Comparison of ENCODE assay signal across 8 cellular contexts in the genomic region with DNA sequence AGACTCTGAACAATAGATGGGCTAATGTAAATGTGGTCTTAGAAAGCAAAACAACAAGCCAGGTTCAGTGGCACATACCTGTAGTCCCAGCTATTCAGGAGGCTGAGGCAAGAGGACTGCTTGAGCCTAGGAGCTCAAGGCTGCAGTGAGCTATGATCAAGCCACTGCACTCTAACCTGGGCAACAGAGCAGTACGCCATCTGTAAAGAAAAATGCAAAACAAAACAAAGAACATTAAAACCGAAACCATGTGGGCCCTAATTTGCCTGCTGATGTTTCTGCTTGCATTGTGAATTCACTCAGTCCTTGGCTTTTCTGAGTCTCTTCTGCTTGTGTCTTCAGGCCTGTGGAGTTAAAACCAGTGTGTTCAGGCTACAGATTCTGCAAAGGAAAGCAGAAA. TPM values are rescaled to one million over a fixed set of nuclear protein-coding genes. Genes with fewer than 3 reads are reported as not detected.
A peak's percentile ranks its signal among the peaks of the same experiment; 100 is the strongest.
DNase-seq lines count a peak whose midpoint lies in the region; ATAC-seq and TF ChIP-seq lines count a peak whose summit lies in the region.

No MANE protein-coding gene starts in this region.

- H3K4me1 Mint-ChIP-seq in activated T-helper 2 cell treated with anti-CD3 and anti-CD28 coated beads, Interferon-gamma antibody, Interleukin-2, Interleukin-4, amounts not matched to agents 10 μg/mL and 5 μg/mL and 100 μg/mL, durations not matched to agents 14 hours and 24 hours and 36 hours (ENCODE audit: low read depth), result peaks cover 44% of the 10 kb centered on the region

- in situ Hi-C loops in GM13977 (cut with MboI; ENCODE audit: low pct_unique_long_range_greater_than_20kb, low sequenced_read_pairs, unreplicated experiment), result no loop called here

- H3K36me3 Mint-ChIP-seq in activated T-helper 2 cell treated with anti-CD3 and anti-CD28 coated beads, Interferon-gamma antibody, Interleukin-2, Interleukin-4, amounts not matched to agents 10 μg/mL and 5 μg/mL and 100 μg/mL, durations not matched to agents 14 hours and 24 hours and 36 hours (ENCODE audit: low read depth), result peaks cover 4% of the 10 kb centered on the region

- peak; percentile 68 for DNase-seq in GM13977 (ENCODE audit: low spot score)
- no peak for DNase-seq in activated T-helper 2 cell treated with anti-CD3 and anti-CD28 coated beads, Interferon-gamma antibody, Interleukin-2, Interleukin-4, amounts not matched to agents 10 μg/mL and 5 μg/mL and 100 μg/mL, durations not matched to agents 14 hours and 24 hours and 36 hours (ENCODE audit: low spot score)
- no peak for DNase-seq in nucleus accumbens (lab: John Stamatoyannopoulos, UW)
- DNase-seq in stimulated activated CD8-positive, alpha-beta memory T cell treated with anti-CD3 and anti-CD28 coated beads, Interleukin-4, amount 100 ng/mL, for 48 hours, result no peak
- DNase-seq in kidney tubule cell (ENCODE audit: low spot score), result no peak
- DNase-seq in cerebellum (ENCODE audit: low spot score), result no peak

- peak; percentile 83 for ATAC-seq in GM19395 (IDR thresholded peaks at IDR 0.05; ENCODE audit: unreplicated experiment)
- ATAC-seq in HG03095 (IDR thresholded peaks at IDR 0.05; ENCODE audit: unreplicated experiment), result peak; percentile 81

- peak overlapping the region; percentile 76 for H3K27ac Mint-ChIP-seq in activated T-helper 2 cell treated with anti-CD3 and anti-CD28 coated beads, Interferon-gamma antibody, Interleukin-2, Interleukin-4, amounts not matched to agents 10 μg/mL and 5 μg/mL and 100 μg/mL, durations not matched to agents 14 hours and 24 hours and 36 hours

- intact Hi-C loops in activated T-helper 2 cell treated with anti-CD3 and anti-CD28 coated beads, Interferon-gamma antibody, Interleukin-2, Interleukin-4, amounts not matched to agents 10 μg/mL and 5 μg/mL and 100 μg/mL, durations not matched to agents 14 hours and 24 hours and 36 hours (cut with micrococcal nuclease), result loop anchor here (1.0 to 2.0 kb wide), 3 partner anchors 14 to 25 kb away; no protein-coding TSS in a partner anchor

- H3K4me3 Mint-ChIP-seq in activated T-helper 2 cell treated with anti-CD3 and anti-CD28 coated beads, Interferon-gamma antibody, Interleukin-2, Interleukin-4, amounts not matched to agents 10 μg/mL and 5 μg/mL and 100 μg/mL, durations not matched to agents 14 hours and 24 hours and 36 hours (ENCODE audit: low read depth), result no peak overlapping the region

- no peaks in the 10 kb centered on the region for H3K9me3 Mint-ChIP-seq in activated T-helper 2 cell treated with anti-CD3 and anti-CD28 coated beads, Interferon-gamma antibody, Interleukin-2, Interleukin-4, amounts not matched to agents 10 μg/mL and 5 μg/mL and 100 μg/mL, durations not matched to agents 14 hours and 24 hours and 36 hours

- no peak for TF ChIP-seq CTCF in GM13977 (IDR thresholded peaks at IDR 0.05; ENCODE audit: extremely low read depth, insufficient read depth, missing control alignments)

- H3K27me3 Mint-ChIP-seq in activated T-helper 2 cell treated with anti-CD3 and anti-CD28 coated beads, Interferon-gamma antibody, Interleukin-2, Interleukin-4, amounts not matched to agents 10 μg/mL and 5 μg/mL and 100 μg/mL, durations not matched to agents 14 hours and 24 hours and 36 hours (ENCODE audit: low read depth), result no peaks in the 10 kb centered on the region

RNA-seq across cellular contexts. Expression of gene CCNL1, which starts 56.7 kb away (rescaled TPM):
- 160 and 167 TPM in 2 replicates for total RNA-seq in activated T-helper 2 cell treated with anti-CD3 and anti-CD28 coated beads, Interferon-gamma antibody, Interleukin-2, Interleukin-4, amounts not matched to agents 10 μg/mL and 5 μg/mL and 100 μg/mL, durations not matched to agents 14 hours and 24 hours and 36 hours
- 139 TPM for total RNA-seq in cerebellum
